In genomic region chr16:54577566-54578180, GRCh38 we compare ENCODE assay signal across 24 cellular contexts.
A peak's percentile ranks its signal among the peaks of the same experiment; 100 is the strongest.
DNase-seq lines count a peak whose midpoint lies in the region; ATAC-seq, FAIRE-seq and TF ChIP-seq lines count a peak whose summit lies in the region.
"Had no signal": no experiment of that assay in that cellular context is flagged by ENCODE, and none has a peak within 500 bp of the region (broad histone marks: within the 10 kb centered on the region; RNA-seq: fewer than 3 reads in every experiment).

No MANE protein-coding gene starts in this region.

- CTCF ChIA-PET in activated naive CD4-positive, alpha-beta T cell treated with anti-CD3 and anti-CD28 coated beads, Interleukin-2, amount 10 ng/mL, durations not matched to agents 7 days and 5 days (lab: Charles Lee): no interaction called here

- H3F3A ChIP-seq in GM23338 (replicated peaks; ENCODE audit: low read depth): no peaks in the 10 kb centered on the region; the same call in 1 of the 2 replicates

- H3K27ac Mint-ChIP-seq in GM23338 (no peak overlapping the region), astrocyte (ENCODE audit: unreplicated experiment) (peak overlapping the region; percentile 53)
- H3K27ac Mint-ChIP-seq in activated naive CD4-positive, alpha-beta T cell treated with anti-CD3 and anti-CD28 coated beads, Interleukin-2, amount 10 ng/mL, durations not matched to agents 7 days and 5 days: no peak overlapping the region
- H3K27ac Mint-ChIP-seq: B cell, CD14-positive monocyte, IgD-negative memory B cell had no signal

- TF ChIP-seq POLR2A in uterus (IDR thresholded peaks at IDR 0.05): no peak

- H3K27ac ChIP-seq in GM23338 (ENCODE audit: low read depth) (no peak overlapping the region), astrocyte (ENCODE audit: low read depth, low read length) (no peak overlapping the region), osteoblast (ENCODE audit: low read depth, low read length) (no peak overlapping the region), uterus (no peak overlapping the region)
- H3K27ac ChIP-seq: A549, Peyer's patch, SJCRH30 had no signal

- H3K9ac ChIP-seq in astrocyte (ENCODE audit: low read length): no peak overlapping the region

- H3K4me1 Mint-ChIP-seq in GM23338: peaks cover 20% of the 10 kb centered on the region
- H3K4me1 Mint-ChIP-seq in astrocyte (ENCODE audit: low read depth, unreplicated experiment): no peaks in the 10 kb centered on the region
- no peaks in the 10 kb centered on the region for H3K4me1 Mint-ChIP-seq in activated naive CD4-positive, alpha-beta T cell treated with anti-CD3 and anti-CD28 coated beads, Interleukin-2, amount 10 ng/mL, durations not matched to agents 7 days and 5 days
- H3K4me1 Mint-ChIP-seq: B cell, CD14-positive monocyte, IgD-negative memory B cell had no signal

- no peak for FAIRE-seq in astrocyte (lab: Jason Lieb, UNC)
- FAIRE-seq: A549, D721Med, GM19239, HTR-8/SVneo had no signal

- peak overlapping the region; percentile 88 for H2AFZ ChIP-seq in GM23338
- no peak overlapping the region for H2AFZ ChIP-seq in astrocyte (ENCODE audit: low read depth, low read length)
- no peak overlapping the region for H2AFZ ChIP-seq in osteoblast (ENCODE audit: low read length)

- H3K36me3 ChIP-seq in GM23338 (ENCODE audit: insufficient read depth): no peaks in the 10 kb centered on the region
- H3K36me3 ChIP-seq in astrocyte (ENCODE audit: insufficient read depth, low read length): no peaks in the 10 kb centered on the region
- no peaks in the 10 kb centered on the region for H3K36me3 ChIP-seq in osteoblast (ENCODE audit: insufficient read depth, low read length)
- no peaks in the 10 kb centered on the region for H3K36me3 ChIP-seq in uterus
- H3K36me3 ChIP-seq: Peyer's patch, SJCRH30 had no signal

- H3K4me2 ChIP-seq in GM23338 (peak overlapping the region; percentile 52; the same call in 1 of the 2 replicates), astrocyte (ENCODE audit: low read length) (peak overlapping the region; percentile 58), osteoblast (ENCODE audit: insufficient read depth, low read length) (no peak overlapping the region)
- H3K4me2 ChIP-seq: A549 had no signal

- H3K79me2 ChIP-seq in GM23338 (replicated peaks; ENCODE audit: insufficient read depth): no peaks in the 10 kb centered on the region
- H3K79me2 ChIP-seq in astrocyte (ENCODE audit: insufficient read depth, low read length): no peaks in the 10 kb centered on the region
- H3K79me2 ChIP-seq in osteoblast (ENCODE audit: insufficient read depth, low read length): no peaks in the 10 kb centered on the region

- intact Hi-C loops in uterus (cut with DNase I; ENCODE audit: low total_unique reads): no loop called here

- H3K4me1 ChIP-seq in GM23338 (ENCODE audit: insufficient read depth) (peaks cover 16% of the 10 kb centered on the region), astrocyte (ENCODE audit: insufficient read depth, low read length) (no peaks in the 10 kb centered on the region), osteoblast (ENCODE audit: insufficient read depth, low read length) (no peaks in the 10 kb centered on the region), uterus (no peaks in the 10 kb centered on the region)
- H3K4me1 ChIP-seq: A549, Peyer's patch, SJCRH30 had no signal

- DNase-seq in GM23338 (ENCODE audit: low spot score): peak; percentile 64
- DNase-seq in astrocyte (ENCODE audit: low read depth): no peak
- peak; percentile 31 for DNase-seq in iPS-NIHi7 (ENCODE audit: extremely low spot score)
- peak; percentile 25 for DNase-seq in osteoblast (ENCODE audit: insufficient read length, low spot score, missing footprints)
- DNase-seq in T1000 (lab: John Stamatoyannopoulos, UW): no peak
- DNase-seq in uterus: no peak
- DNase-seq in activated naive CD4-positive, alpha-beta T cell treated with anti-CD3 and anti-CD28 coated beads, Interleukin-2, amount 10 ng/mL, durations not matched to agents 7 days and 5 days: no peak
- DNase-seq: DMS53; GF-D8; HCEC 1CT; NCI-H1105; NCI-H2029 treated with DMSO at 0.1 percent for 48 hours; NCI-H345; NCI-H774; NK-92 treated with Interleukin-12 subunit alpha and Interleukin-12 subunit beta, amount 100 ng/mL, for 24 hours; Peyer's patch; SJCRH30 had no signal

- H3K4me3 ChIP-seq in GM23338 (0 out of 2 replicates have a peak overlapping the region, but pooled peaks have one; percentile 16), astrocyte (ENCODE audit: insufficient read depth, low read depth, low read length) (no peak overlapping the region), osteoblast (ENCODE audit: insufficient read depth, low read length) (no peak overlapping the region), uterus (no peak overlapping the region)
- H3K4me3 ChIP-seq: A549, Peyer's patch, SJCRH30 had no signal

- TF ChIP-seq CTCF in GM23338 (conservative IDR thresholded peaks at IDR 0.05; ENCODE audit: low read depth in 2 of 2) (no peak), astrocyte (IDR thresholded peaks at IDR 0.05; ENCODE audit: insufficient read depth, low read depth, low read length) (no peak), osteoblast (IDR thresholded peaks at IDR 0.05; ENCODE audit: extremely low read depth, low read depth, low read length) (no peak), uterus (IDR thresholded peaks at IDR 0.05) (no peak)

- peak overlapping the region; percentile 32; the same call in 1 of the 3 replicates for H3K4me3 Mint-ChIP-seq in GM23338
- no peak overlapping the region for H3K4me3 Mint-ChIP-seq in astrocyte (ENCODE audit: unreplicated experiment)
- no peak overlapping the region for H3K4me3 Mint-ChIP-seq in activated naive CD4-positive, alpha-beta T cell treated with anti-CD3 and anti-CD28 coated beads, Interleukin-2, amount 10 ng/mL, durations not matched to agents 7 days and 5 days
- H3K4me3 Mint-ChIP-seq: B cell had no signal

- no peaks in the 10 kb centered on the region for H3K9me2 ChIP-seq in GM23338 (ENCODE audit: insufficient read depth)

- H4K20me1 ChIP-seq in GM23338 (replicated peaks; ENCODE audit: insufficient read depth) (no peaks in the 10 kb centered on the region; the same call in 1 of the 2 replicates), astrocyte (ENCODE audit: insufficient read depth, low read length) (no peaks in the 10 kb centered on the region), osteoblast (ENCODE audit: insufficient read depth, low read length) (no peaks in the 10 kb centered on the region)

- no peaks in the 10 kb centered on the region; the same call in 1 of the 3 replicates for H3K9me3 Mint-ChIP-seq in GM23338
- no peaks in the 10 kb centered on the region for H3K9me3 Mint-ChIP-seq in astrocyte (ENCODE audit: unreplicated experiment)
- no peaks in the 10 kb centered on the region for H3K9me3 Mint-ChIP-seq in activated naive CD4-positive, alpha-beta T cell treated with anti-CD3 and anti-CD28 coated beads, Interleukin-2, amount 10 ng/mL, durations not matched to agents 7 days and 5 days

- H3K9me3 ChIP-seq in astrocyte (ENCODE audit: insufficient read depth, low read depth, low read length) (no peaks in the 10 kb centered on the region), osteoblast (ENCODE audit: low read depth, low read length) (no peaks in the 10 kb centered on the region), uterus (no peaks in the 10 kb centered on the region)
- H3K9me3 ChIP-seq: A549, Peyer's patch, SJCRH30 had no signal

- no peaks in the 10 kb centered on the region for H3K36me3 Mint-ChIP-seq in GM23338 (ENCODE audit: low read depth)
- no peaks in the 10 kb centered on the region for H3K36me3 Mint-ChIP-seq in astrocyte (ENCODE audit: low read depth, unreplicated experiment)
- no peaks in the 10 kb centered on the region for H3K36me3 Mint-ChIP-seq in activated naive CD4-positive, alpha-beta T cell treated with anti-CD3 and anti-CD28 coated beads, Interleukin-2, amount 10 ng/mL, durations not matched to agents 7 days and 5 days
- H3K36me3 Mint-ChIP-seq: CD14-positive monocyte, IgD-negative memory B cell had no signal

- ATAC-seq in GM23338: peak; percentile 94

- peaks cover 14% of the 10 kb centered on the region for H3K27me3 Mint-ChIP-seq in GM23338 (ENCODE audit: insufficient read depth, low read depth, poor library complexity)
- H3K27me3 Mint-ChIP-seq in astrocyte (ENCODE audit: low read depth, unreplicated experiment): peaks cover 26% of the 10 kb centered on the region
- peaks cover 10% of the 10 kb centered on the region for H3K27me3 Mint-ChIP-seq in activated naive CD4-positive, alpha-beta T cell treated with anti-CD3 and anti-CD28 coated beads, Interleukin-2, amount 10 ng/mL, durations not matched to agents 7 days and 5 days

- H3K27me3 ChIP-seq in GM23338 (ENCODE audit: insufficient read depth): peaks cover 6% of the 10 kb centered on the region; the same call in 1 of the 2 replicates
- peaks cover 28% of the 10 kb centered on the region for H3K27me3 ChIP-seq in astrocyte (ENCODE audit: insufficient read depth, low read length)
- no peaks in the 10 kb centered on the region for H3K27me3 ChIP-seq in osteoblast (ENCODE audit: insufficient read depth, low read length)
- no peaks in the 10 kb centered on the region for H3K27me3 ChIP-seq in uterus
- H3K27me3 ChIP-seq: Peyer's patch, SJCRH30 had no signal

TF ChIP-seq in GM23338, 12 proteins besides CTCF, POLR2A, EP300 and RAD21 (continues in another document):
- TF ChIP-seq NANOG (IDR thresholded peaks at IDR 0.05; ENCODE audit: borderline replicate concordance): no peak
- no peak for TF ChIP-seq POLR2AphosphoS5 (IDR thresholded peaks at IDR 0.05; ENCODE audit: low read depth)
- no peak for TF ChIP-seq ETS1 (IDR thresholded peaks at IDR 0.05)
- TF ChIP-seq EZH2phosphoT487 (IDR thresholded peaks at IDR 0.05; ENCODE audit: unreplicated experiment): no peak

Comparison
In these comparisons a context has a peak if more than half of its experiments do, and no peak if none do; other contexts are left out.
1. DNase-seq: peak in GM23338 (single experiment), iPS-NIHi7 (single experiment) and osteoblast (single experiment); none in astrocyte (single experiment), T1000 (single experiment), uterus (0 of 2) and activated naive CD4-positive, alpha-beta T cell treated with anti-CD3 and anti-CD28 coated beads, Interleukin-2, amount 10 ng/mL, durations not matched to agents 7 days and 5 days (single experiment).